In genomic region chr15:65868546-65869126, GRCh38 we compare ENCODE assay signal across 8 cellular contexts. TPM values are rescaled to one million over a fixed set of nuclear protein-coding genes. Genes with fewer than 3 reads are reported as not detected.
A peak's percentile ranks its signal among the peaks of the same experiment; 100 is the strongest.
DNase-seq lines count a peak whose midpoint lies in the region; ATAC-seq, FAIRE-seq and TF ChIP-seq lines count a peak whose summit lies in the region.

No MANE protein-coding gene starts in this region.

- H3K4me3 ChIP-seq in left ventricle myocardium inferior (peak overlapping the region; percentile 96), astrocyte (ENCODE audit: insufficient read depth, low read depth, low read length) (peak overlapping the region; percentile 96), urinary bladder (ENCODE audit: low read depth, low read length) (peak overlapping the region; percentile 51)

- H3K36me3 Mint-ChIP-seq in astrocyte (ENCODE audit: low read depth, unreplicated experiment) (no peaks in the 10 kb centered on the region), memory B cell (no peaks in the 10 kb centered on the region)

- intact Hi-C loops in left ventricle myocardium inferior (cut with micrococcal nuclease): no loop called here
- intact Hi-C loops in cardiac septum (cut with DNase I): no loop called here

- H3K4me1 ChIP-seq in left ventricle myocardium inferior (peaks cover 42% of the 10 kb centered on the region), astrocyte (ENCODE audit: insufficient read depth, low read length) (no peaks in the 10 kb centered on the region), urinary bladder (ENCODE audit: insufficient read depth) (no peaks in the 10 kb centered on the region)

- WGBS in urinary bladder: 62% methylated on average over 11 of the region's 11 CpGs

- H3K27ac ChIP-seq in left ventricle myocardium inferior (replicated peaks): peak overlapping the region; percentile 98
- peak overlapping the region; percentile 92 for H3K27ac ChIP-seq in astrocyte (ENCODE audit: low read depth, low read length)
- H3K27ac ChIP-seq in urinary bladder (ENCODE audit: low read depth): peak overlapping the region; percentile 99

- H3K27me3 ChIP-seq in left ventricle myocardium inferior (ENCODE audit: low read depth) (no peaks in the 10 kb centered on the region), astrocyte (ENCODE audit: insufficient read depth, low read length) (no peaks in the 10 kb centered on the region)

- DNase-seq in left ventricle myocardium inferior (no peak), cardiac septum (ENCODE audit: low spot score) (no peak), astrocyte (ENCODE audit: low read depth) (no peak), memory B cell (ENCODE audit: low spot score in 2 of 2) (no peak), CD1c-positive myeloid dendritic cell (ENCODE audit: extremely low spot score) (no peak), NCI-H1092 (lab: John Stamatoyannopoulos, UW) (no peak), OCI-M2 (lab: John Stamatoyannopoulos, UW; ENCODE audit: unreplicated experiment) (no peak)

- no peak for FAIRE-seq in astrocyte (lab: Jason Lieb, UNC)

- no peaks in the 10 kb centered on the region for H3K36me3 ChIP-seq in left ventricle myocardium inferior
- no peaks in the 10 kb centered on the region for H3K36me3 ChIP-seq in astrocyte (ENCODE audit: insufficient read depth, low read length)
- no peaks in the 10 kb centered on the region for H3K36me3 ChIP-seq in urinary bladder (ENCODE audit: insufficient read depth)

- H3K27ac Mint-ChIP-seq in astrocyte (ENCODE audit: unreplicated experiment) (peak overlapping the region; percentile 97), memory B cell (peak overlapping the region; percentile 96)

- H3K9me3 ChIP-seq in left ventricle myocardium inferior (replicated peaks): no peaks in the 10 kb centered on the region
- no peaks in the 10 kb centered on the region for H3K9me3 ChIP-seq in astrocyte (ENCODE audit: insufficient read depth, low read depth, low read length)

- ATAC-seq in memory B cell (ENCODE audit: low read depth): no peak

- peak overlapping the region; percentile 97 for H3K9ac ChIP-seq in astrocyte (ENCODE audit: low read length)

- TF ChIP-seq CTCF in left ventricle myocardium inferior (IDR thresholded peaks at IDR 0.05; ENCODE audit: borderline replicate concordance): no peak
- no peak for TF ChIP-seq CTCF in astrocyte (IDR thresholded peaks at IDR 0.05; ENCODE audit: insufficient read depth, low read depth, low read length)

- no peaks in the 10 kb centered on the region for H3K27me3 Mint-ChIP-seq in astrocyte (ENCODE audit: low read depth, unreplicated experiment)
- H3K27me3 Mint-ChIP-seq in memory B cell: no peaks in the 10 kb centered on the region

- peaks cover 44% of the 10 kb centered on the region for H3K79me2 ChIP-seq in astrocyte (ENCODE audit: insufficient read depth, low read length)

- H2AFZ ChIP-seq in astrocyte (ENCODE audit: low read depth, low read length): no peak overlapping the region

- peaks cover 8% of the 10 kb centered on the region for H3K4me1 Mint-ChIP-seq in astrocyte (ENCODE audit: low read depth, unreplicated experiment)
- H3K4me1 Mint-ChIP-seq in memory B cell: peaks cover 19% of the 10 kb centered on the region

- peak overlapping the region; percentile 90 for H3K4me2 ChIP-seq in astrocyte (ENCODE audit: low read length)

- no peaks in the 10 kb centered on the region for H3K9me3 Mint-ChIP-seq in astrocyte (ENCODE audit: unreplicated experiment)
- no peaks in the 10 kb centered on the region for H3K9me3 Mint-ChIP-seq in memory B cell

- H4K20me1 ChIP-seq in astrocyte (ENCODE audit: insufficient read depth, low read length): peaks cover 23% of the 10 kb centered on the region

- H3K4me3 Mint-ChIP-seq in astrocyte (ENCODE audit: unreplicated experiment) (peak overlapping the region; percentile 98), memory B cell (peak overlapping the region; percentile 98)

RNA-seq across cellular contexts. Expression of gene RAB11A, which starts 0.7 kb away (rescaled TPM):
- total RNA-seq in left ventricle myocardium inferior (146 TPM), cardiac septum (147 TPM), astrocyte (233 and 247 TPM in 2 replicates), urinary bladder (187 TPM)
- polyA plus RNA-seq in urinary bladder: 213 TPM
